ENCODE assay signal across 1 cellular context in the genomic region with DNA sequence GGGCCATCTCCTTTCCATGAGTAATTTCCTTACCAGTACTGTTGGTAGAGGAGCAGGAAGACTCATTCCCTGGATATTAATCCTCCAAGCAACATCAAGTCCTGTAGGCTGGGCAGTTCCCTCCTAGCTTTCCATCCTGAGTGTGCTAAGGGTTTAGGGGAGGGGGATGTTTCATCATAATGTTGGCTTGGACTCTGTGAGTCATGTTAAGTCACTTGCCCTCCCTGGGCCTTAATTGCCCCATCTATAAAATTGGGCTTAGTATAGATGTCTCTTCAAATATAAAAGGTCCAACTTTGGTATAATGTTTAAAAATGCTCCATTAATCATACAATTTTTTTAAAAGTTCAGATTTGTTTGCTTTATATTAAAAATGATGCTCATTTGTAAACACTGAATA.
TF ChIP-seq lines count a peak whose summit lies in the region.

No MANE protein-coding gene starts in this region.

TF ChIP-seq in IMR-90, 13 proteins besides CTCF, POLR2A, EP300 and RAD21:
- no peak for TF ChIP-seq FOS (IDR thresholded peaks at IDR 0.05; ENCODE audit: low read depth, low read length)
- TF ChIP-seq CEBPB (IDR thresholded peaks at IDR 0.05; ENCODE audit: low read depth, low read length), result peak; percentile 45
- TF ChIP-seq MAZ (IDR thresholded peaks at IDR 0.05; ENCODE audit: borderline replicate concordance, low read depth, low read length), result no peak
